In the genomic region with DNA sequence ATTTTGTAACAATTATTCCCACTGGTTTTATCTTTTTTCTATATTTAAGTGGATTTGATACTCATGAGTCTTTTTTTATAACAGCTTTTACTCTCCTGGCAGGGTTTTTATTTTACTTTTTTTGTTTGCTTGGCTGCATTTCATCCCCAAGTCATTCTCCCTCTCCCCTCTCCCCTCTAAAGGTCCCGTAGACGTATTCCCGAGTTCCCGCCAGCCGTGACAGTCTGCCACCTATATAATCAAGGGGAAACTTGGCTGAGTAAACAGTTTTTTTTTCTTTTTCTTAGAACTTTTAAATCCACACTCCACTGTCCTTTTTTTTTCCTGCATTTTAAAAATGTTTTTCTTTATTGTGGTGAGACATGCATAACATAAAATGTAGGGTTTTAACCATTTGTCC, we compare ENCODE assay signal across 17 cellular contexts.
"Had no signal": no experiment of that assay in that cellular context is flagged by ENCODE, and none has a peak within 500 bp of the region (broad histone marks: within the 10 kb centered on the region; RNA-seq: fewer than 3 reads in every experiment).

No MANE protein-coding gene starts in this region.

- H3K36me3 ChIP-seq: esophagus squamous epithelium, sigmoid colon, stomach, thoracic aorta, transverse colon had no signal

- H3K27ac Mint-ChIP-seq: nephron progenitor cell had no signal

- H3K4me3 ChIP-seq: esophagus squamous epithelium, sigmoid colon, skin epidermis, stomach, thoracic aorta, transverse colon had no signal

- H3K9me3 ChIP-seq: esophagus squamous epithelium, sigmoid colon, stomach, thoracic aorta, transverse colon had no signal

- H3K27me3 ChIP-seq: esophagus squamous epithelium, transverse colon had no signal

- ATAC-seq: left cardiac atrium had no signal

- DNase-seq: effector memory CD4-positive, alpha-beta T cell; esophagus squamous epithelium; foreskin fibroblast; kidney; left cardiac atrium; mammary epithelial cell; midbrain; nephron progenitor cell; sigmoid colon; stimulated activated naive CD4-positive, alpha-beta T cell; stomach; substantia nigra; transverse colon had no signal

- H3K27ac ChIP-seq: esophagus squamous epithelium, sigmoid colon, skin epidermis, stomach, thoracic aorta, transverse colon had no signal

- FAIRE-seq: endometrium, kidney had no signal

- H3K4me3 Mint-ChIP-seq: central memory CD8-positive, alpha-beta T cell; nephron progenitor cell had no signal

- H3K4me1 ChIP-seq: sigmoid colon, transverse colon had no signal

- H3K9me3 Mint-ChIP-seq: central memory CD8-positive, alpha-beta T cell; nephron progenitor cell had no signal
